ENCODE assay signal across 36 cellular contexts in the genomic region with DNA sequence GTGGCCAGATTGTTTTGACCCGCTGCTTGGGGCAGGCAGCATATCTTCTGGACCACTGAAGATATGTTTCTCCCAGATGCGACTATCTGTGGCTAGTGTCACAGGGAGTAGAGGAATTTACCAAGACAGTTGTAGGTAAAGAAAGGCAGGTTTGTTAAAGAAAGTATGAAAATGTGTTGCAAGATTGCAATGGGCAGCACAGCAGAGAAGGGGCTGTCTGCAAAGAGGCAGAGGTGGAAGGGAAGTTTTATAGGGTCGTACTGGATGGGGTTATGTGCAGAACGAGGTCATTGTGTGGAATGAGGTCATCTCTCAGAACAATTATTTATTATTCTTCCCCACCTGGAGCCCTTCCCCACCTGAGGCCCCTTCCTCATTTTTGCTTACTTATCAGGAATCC.
"Had no signal": no experiment of that assay in that cellular context is flagged by ENCODE, and none has a peak within 500 bp of the region (broad histone marks: within the 10 kb centered on the region; RNA-seq: fewer than 3 reads in every experiment).

No MANE protein-coding gene starts in this region.

- H3K27me3 ChIP-seq: MG63 had no signal

- H3K9me3 ChIP-seq: MG63 had no signal

- H3K4me3 ChIP-seq: MG63 had no signal

- DNase-seq: MG63, MM.1S, MV-4-11, NCI-H1048, NCI-H1092, NCI-H1092 treated with DMSO at 0.1 percent for 48 hours, NCI-H1105, NCI-H1105 treated with DMSO at 0.1 percent for 48 hours, NCI-H1417, NCI-H1417 treated with DMSO at 0.1 percent for 48 hours, NCI-H1436, NCI-H1436 treated with DMSO at 0.1 percent for 48 hours, NCI-H146, NCI-H1694, NCI-H1694 treated with DMSO at 0.1 percent for 48 hours, NCI-H187, NCI-H187 treated with DMSO at 0.1 percent for 48 hours, NCI-H1930, NCI-H2029, NCI-H2029 treated with DMSO at 0.1 percent for 48 hours, NCI-H2081, NCI-H2081 treated with DMSO at 0.1 percent for 48 hours, NCI-H2107, NCI-H2171, NCI-H2171 treated with DMSO at 0.1 percent for 48 hours, NCI-H2227 treated with DMSO at 0.1 percent for 48 hours, NCI-H226, NCI-H345, NCI-H446, NCI-H446 treated with DMSO at 0.1 percent for 48 hours, NCI-H510A, NCI-H510A treated with DMSO at 0.1 percent for 48 hours, NCI-H524, NCI-H524 treated with DMSO at 0.1 percent for 48 hours, NCI-H526, NCI-H526 treated with DMSO at 0.1 percent for 48 hours had no signal

- H3K36me3 ChIP-seq: MG63 had no signal
